25 cellular contexts compared by ENCODE assay signal in the genomic region with DNA sequence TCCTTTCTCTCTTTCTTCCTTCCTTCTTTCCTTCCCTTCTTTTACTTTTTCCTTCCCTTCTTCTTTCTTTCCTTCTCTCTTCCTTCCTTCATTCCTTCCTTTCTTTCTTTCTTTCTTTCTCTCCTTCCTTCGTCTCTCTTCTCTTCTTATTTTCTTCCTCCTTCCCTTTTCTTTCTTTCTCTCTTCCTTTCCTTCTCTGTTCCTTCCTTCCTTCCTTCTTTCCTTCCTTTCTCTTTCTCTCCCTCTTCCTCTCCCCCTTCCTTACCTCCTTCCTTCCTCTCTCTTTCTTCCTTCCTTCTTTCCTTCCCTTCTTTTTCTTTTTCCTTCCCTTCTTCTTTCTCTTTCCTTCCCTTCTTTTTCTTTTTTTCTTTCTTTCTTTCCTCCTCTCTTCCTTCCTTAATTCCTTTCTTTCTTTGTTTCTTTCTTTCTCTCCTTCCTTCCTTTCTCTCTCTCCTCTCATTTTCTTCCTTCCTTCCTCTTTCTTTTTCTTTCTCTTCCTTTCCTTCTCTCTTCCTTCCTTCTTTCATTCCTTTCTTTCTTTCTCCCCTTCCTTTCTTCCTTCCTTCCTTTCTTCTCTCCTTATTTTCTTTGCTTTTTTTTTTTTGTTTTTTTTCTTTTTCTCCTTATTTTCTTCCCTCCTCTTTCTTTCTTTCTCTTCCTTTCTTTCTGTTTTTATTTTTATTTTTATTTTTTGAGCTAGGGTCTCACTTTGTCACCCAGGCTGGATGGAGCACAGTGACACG. TPM values are rescaled to one million over a fixed set of nuclear protein-coding genes. Genes with fewer than 3 reads are reported as not detected.
"Had no signal": no experiment of that assay in that cellular context is flagged by ENCODE, and none has a peak within 500 bp of the region (broad histone marks: within the 10 kb centered on the region; RNA-seq: fewer than 3 reads in every experiment).

No MANE protein-coding gene starts in this region.

- H3K27ac ChIP-seq: esophagus squamous epithelium, left ventricle myocardium inferior, ovary, suprapubic skin, tibial nerve had no signal

- H3K4me3 ChIP-seq: esophagus squamous epithelium, gastrocnemius medialis, left ventricle myocardium inferior, ovary, suprapubic skin, tibial nerve had no signal

- H3K9me3 Mint-ChIP-seq: activated B cell treated with CpG ODN at 0.5 μM for 24 hours; activated naive CD4-positive, alpha-beta T cell treated with anti-CD3 and anti-CD28 coated beads, Interleukin-2, amount 50 U/mL, for 72 hours; brain; natural killer cell treated with Interleukin-12 subunit alpha and Interleukin-12 subunit beta and Interleukin-15 and Interleukin-18, amount 100 ng/mL, for 72 hours had no signal

- H3K36me3 ChIP-seq: esophagus squamous epithelium, gastrocnemius medialis, left ventricle myocardium inferior, neutrophil, ovary, suprapubic skin, tibial nerve had no signal

- H3K4me1 ChIP-seq: tibial nerve had no signal

- DNase-seq: activated B cell treated with CpG ODN at 0.5 μM for 24 hours; activated CD4-positive, alpha-beta T cell treated with anti-CD3 and anti-CD28 coated beads for 36 hours; activated CD4-positive, alpha-beta T cell treated with anti-CD3 and anti-CD28 coated beads, Interleukin-2, amount 50 U/mL, for 4 hours; activated gamma-delta T cell; aorta; esophagus squamous epithelium; gastrocnemius medialis; hypothalamus; left ventricle myocardium inferior; ovary; right cardiac atrium; stimulated activated CD4-positive, alpha-beta T cell treated with anti-CD3 and anti-CD28 coated beads, Interleukin-1b, Interleukin-23, amount 100 ng/mL, for 48 hours; stimulated activated naive B cell treated with anti-CD40 and anti-IgM and Interleukin-4, amounts not matched to agents 10 μg/mL and 1 μg/mL and 100 μg/mL, for 72 hours; T-helper 9 cell had no signal

- H3K4me3 Mint-ChIP-seq: activated B cell treated with CpG ODN at 0.5 μM for 24 hours; activated CD4-positive, alpha-beta T cell treated with anti-CD3 and anti-CD28 coated beads for 36 hours; brain; natural killer cell treated with Interleukin-12 subunit alpha and Interleukin-12 subunit beta and Interleukin-15 and Interleukin-18, amount 100 ng/mL, for 72 hours; stimulated activated naive B cell treated with anti-CD40 and anti-IgM and Interleukin-4, amounts not matched to agents 10 μg/mL and 1 μg/mL and 100 μg/mL, for 72 hours had no signal

- H3K36me3 Mint-ChIP-seq: activated naive CD4-positive, alpha-beta T cell treated with anti-CD3 and anti-CD28 coated beads, Interleukin-2, amount 50 U/mL, for 72 hours; brain; natural killer cell treated with Interleukin-12 subunit alpha and Interleukin-12 subunit beta and Interleukin-15 and Interleukin-18, amount 100 ng/mL, for 72 hours had no signal

- ATAC-seq: activated CD4-positive, alpha-beta T cell treated with anti-CD3 and anti-CD28 coated beads for 36 hours; activated naive CD4-positive, alpha-beta T cell treated with anti-CD3 and anti-CD28 coated beads, Interleukin-2, amount 50 U/mL, for 72 hours; gastrocnemius medialis; natural killer cell treated with Interleukin-12 subunit alpha and Interleukin-12 subunit beta and Interleukin-15 and Interleukin-18, amount 100 ng/mL, for 72 hours; stimulated activated naive B cell treated with anti-CD40 and anti-IgM and Interleukin-4, amounts not matched to agents 10 μg/mL and 1 μg/mL and 100 μg/mL, for 72 hours had no signal

- H3K9me3 ChIP-seq: esophagus squamous epithelium, gastrocnemius medialis, left ventricle myocardium inferior, neutrophil, ovary, suprapubic skin had no signal

- H3K4me1 Mint-ChIP-seq: activated B cell treated with CpG ODN at 0.5 μM for 24 hours; activated CD4-positive, alpha-beta T cell treated with anti-CD3 and anti-CD28 coated beads for 36 hours had no signal

- H3K27ac Mint-ChIP-seq: activated B cell treated with CpG ODN at 0.5 μM for 24 hours; activated CD4-positive, alpha-beta T cell treated with anti-CD3 and anti-CD28 coated beads for 36 hours; activated naive CD4-positive, alpha-beta T cell treated with anti-CD3 and anti-CD28 coated beads, Interleukin-2, amount 50 U/mL, for 72 hours; natural killer cell treated with Interleukin-12 subunit alpha and Interleukin-12 subunit beta and Interleukin-15 and Interleukin-18, amount 100 ng/mL, for 72 hours; stimulated activated naive B cell treated with anti-CD40 and anti-IgM and Interleukin-4, amounts not matched to agents 10 μg/mL and 1 μg/mL and 100 μg/mL, for 72 hours had no signal

- H3K27me3 ChIP-seq: gastrocnemius medialis, ovary, suprapubic skin, tibial nerve had no signal

- H3K27me3 Mint-ChIP-seq: activated CD4-positive, alpha-beta T cell treated with anti-CD3 and anti-CD28 coated beads for 36 hours; natural killer cell treated with Interleukin-12 subunit alpha and Interleukin-12 subunit beta and Interleukin-15 and Interleukin-18, amount 100 ng/mL, for 72 hours had no signal

RNA-seq across cellular contexts. Expression of a gene that starts 22.8 kb away (rescaled TPM):
- total RNA-seq: activated B cell treated with CpG ODN at 0.5 μM for 24 hours; activated CD4-positive, alpha-beta T cell treated with anti-CD3 and anti-CD28 coated beads for 36 hours; activated naive CD4-positive, alpha-beta T cell treated with anti-CD3 and anti-CD28 coated beads, Interleukin-2, amount 50 U/mL, for 72 hours; gastrocnemius medialis; left ventricle myocardium inferior; lung microvascular endothelial cell; natural killer cell treated with Interleukin-12 subunit alpha and Interleukin-12 subunit beta and Interleukin-15 and Interleukin-18, amount 100 ng/mL, for 72 hours; pulmonary artery endothelial cell; right cardiac atrium; skeletal muscle tissue; suprapubic skin; T-helper 1 cell treated with Interleukin-12 subunit alpha and Interleukin-12 subunit beta and Interleukin-4 antibody, amounts not matched to agents 30 ng/mL and 1 ng/mL, for 36 hours; urinary bladder had no signal
- polyA plus RNA-seq: aorta, right cardiac atrium had no signal

RNA-seq across cellular contexts. Expression of a gene that starts 28.4 kb away (rescaled TPM):
- total RNA-seq: activated B cell treated with CpG ODN at 0.5 μM for 24 hours; activated CD4-positive, alpha-beta T cell treated with anti-CD3 and anti-CD28 coated beads for 36 hours; activated naive CD4-positive, alpha-beta T cell treated with anti-CD3 and anti-CD28 coated beads, Interleukin-2, amount 50 U/mL, for 72 hours; aorta; esophagus squamous epithelium; gastrocnemius medialis; left ventricle myocardium inferior; lung microvascular endothelial cell; natural killer cell treated with Interleukin-12 subunit alpha and Interleukin-12 subunit beta and Interleukin-15 and Interleukin-18, amount 100 ng/mL, for 72 hours; ovary; pulmonary artery endothelial cell; right cardiac atrium; skeletal muscle tissue; suprapubic skin; T-helper 1 cell treated with Interleukin-12 subunit alpha and Interleukin-12 subunit beta and Interleukin-4 antibody, amounts not matched to agents 30 ng/mL and 1 ng/mL, for 36 hours; tibial nerve; urinary bladder had no signal
- polyA plus RNA-seq: aorta, ovary, right cardiac atrium, urinary bladder had no signal

RNA-seq across cellular contexts. Expression of a gene that starts 41.8 kb away (rescaled TPM):
- total RNA-seq: pulmonary artery endothelial cell had no signal
